In genomic region chr20:45971675-45972499, GRCh38 we compare ENCODE assay signal across 1 cellular context.
TF ChIP-seq lines count a peak whose summit lies in the region.

ZNF335 (minus strand) TSS chr20:45972203; CDS start chr20:45971410, 793 bp downstream.

TF ChIP-seq in HepG2, 621 proteins besides CTCF, POLR2A, EP300 and RAD21 (continued from another document and continues in another):
- TF ChIP-seq NR2F6 (IDR thresholded peaks at IDR 0.05) (peak; percentile 74), NR2F6 (CRISPR knock-in tag; IDR thresholded peaks at IDR 0.05) (peak; percentile 64), PPARG (CRISPR knock-in tag; conservative IDR thresholded peaks at IDR 0.05) (peak; percentile 40; the same call in 1 of the 2 replicates), ZNF607 (CRISPR knock-in tag; IDR thresholded peaks at IDR 0.05; ENCODE audit: borderline replicate concordance) (peak; percentile 91), SUZ12 (IDR thresholded peaks at IDR 0.05; ENCODE audit: low read depth, low read length) (no peak), ZNF230 (CRISPR knock-in tag; IDR thresholded peaks at IDR 0.05) (no peak; the same call in 1 of the 2 replicates), TIGD3 (CRISPR knock-in tag; IDR thresholded peaks at IDR 0.05; ENCODE audit: borderline replicate concordance) (peak; percentile 84; the same call in 1 of the 2 replicates), SOX5 (CRISPR knock-in tag; IDR thresholded peaks at IDR 0.05; ENCODE audit: borderline replicate concordance) (peak; percentile 49; the same call in 1 of the 2 replicates), PAX8 (CRISPR knock-in tag; IDR thresholded peaks at IDR 0.05; ENCODE audit: borderline replicate concordance) (no peak; the same call in none of the 2 replicates), CREB1 (IDR thresholded peaks at IDR 0.05) (peak; percentile 100), CREB1 (CRISPR knock-in tag; IDR thresholded peaks at IDR 0.05) (peak; percentile 100), NFIC (IDR thresholded peaks at IDR 0.05; ENCODE audit: low read length) (peak; percentile 69), CREM (IDR thresholded peaks at IDR 0.05) (peak; percentile 100), CREM (CRISPR knock-in tag; IDR thresholded peaks at IDR 0.05) (peak; percentile 93), ERF (CRISPR knock-in tag; IDR thresholded peaks at IDR 0.05) (peak; percentile 81), RFX3 (CRISPR knock-in tag; IDR thresholded peaks at IDR 0.05) (no peak), ZNF331 (CRISPR knock-in tag; IDR thresholded peaks at IDR 0.05) (peak; percentile 38; the same call in 1 of the 2 replicates), ZNF777 (CRISPR knock-in tag; IDR thresholded peaks at IDR 0.05) (peak; percentile 89), PTBP1 (IDR thresholded peaks at IDR 0.05; ENCODE audit: low read depth, low read length, poor library complexity, severe bottlenecking) (peak; percentile 92), NFRKB (IDR thresholded peaks at IDR 0.05) (peak; percentile 88), ZSCAN22 (CRISPR knock-in tag; IDR thresholded peaks at IDR 0.05) (no peak), MXD4 (CRISPR knock-in tag; IDR thresholded peaks at IDR 0.05) (no peak; the same call in none of the 2 replicates), TFE3 (CRISPR knock-in tag; IDR thresholded peaks at IDR 0.05) (peak; percentile 39), ZNF781 (CRISPR knock-in tag; IDR thresholded peaks at IDR 0.05; ENCODE audit: borderline replicate concordance, not compliant biosample characterization) (peak; percentile 65), TGIF2 (CRISPR knock-in tag; IDR thresholded peaks at IDR 0.05) (peak; percentile 62; the same call in 1 of the 2 replicates), BRD4 (CRISPR knock-in tag; IDR thresholded peaks at IDR 0.05) (peak; percentile 85), ZNF577 (CRISPR knock-in tag; IDR thresholded peaks at IDR 0.05; ENCODE audit: borderline replicate concordance, low read depth) (peak; percentile 83; the same call in 1 of the 2 replicates), ZNF441 (CRISPR knock-in tag; IDR thresholded peaks at IDR 0.05; ENCODE audit: borderline replicate concordance) (0 out of 2 replicates have a peak, but pooled peaks have one; percentile 48), CHD2 (IDR thresholded peaks at IDR 0.05; ENCODE audit: low read depth, low read length) (peak; percentile 91), RFX1 (IDR thresholded peaks at IDR 0.05) (no peak), ELF1 (CRISPR knock-in tag; IDR thresholded peaks at IDR 0.05) (peak; percentile 60), IRX3 (CRISPR knock-in tag; IDR thresholded peaks at IDR 0.05; ENCODE audit: borderline replicate concordance, low read depth) (peak; percentile 82), ZNF629 (CRISPR knock-in tag; conservative IDR thresholded peaks at IDR 0.05) (peak; percentile 86), MAZ (IDR thresholded peaks at IDR 0.05; ENCODE audit: borderline replicate concordance, low read depth, low read length) (peak; percentile 94), MAZ (CRISPR knock-in tag; IDR thresholded peaks at IDR 0.05; ENCODE audit: low read depth) (peak; percentile 95), ZNF275 (CRISPR knock-in tag; IDR thresholded peaks at IDR 0.05; ENCODE audit: borderline replicate concordance) (peak; percentile 80), FOSL2 (CRISPR knock-in tag; IDR thresholded peaks at IDR 0.05) (peak; percentile 81), ZNF354B (CRISPR knock-in tag; IDR thresholded peaks at IDR 0.05) (peak; percentile 98)
- TF ChIP-seq, protein P1, sequence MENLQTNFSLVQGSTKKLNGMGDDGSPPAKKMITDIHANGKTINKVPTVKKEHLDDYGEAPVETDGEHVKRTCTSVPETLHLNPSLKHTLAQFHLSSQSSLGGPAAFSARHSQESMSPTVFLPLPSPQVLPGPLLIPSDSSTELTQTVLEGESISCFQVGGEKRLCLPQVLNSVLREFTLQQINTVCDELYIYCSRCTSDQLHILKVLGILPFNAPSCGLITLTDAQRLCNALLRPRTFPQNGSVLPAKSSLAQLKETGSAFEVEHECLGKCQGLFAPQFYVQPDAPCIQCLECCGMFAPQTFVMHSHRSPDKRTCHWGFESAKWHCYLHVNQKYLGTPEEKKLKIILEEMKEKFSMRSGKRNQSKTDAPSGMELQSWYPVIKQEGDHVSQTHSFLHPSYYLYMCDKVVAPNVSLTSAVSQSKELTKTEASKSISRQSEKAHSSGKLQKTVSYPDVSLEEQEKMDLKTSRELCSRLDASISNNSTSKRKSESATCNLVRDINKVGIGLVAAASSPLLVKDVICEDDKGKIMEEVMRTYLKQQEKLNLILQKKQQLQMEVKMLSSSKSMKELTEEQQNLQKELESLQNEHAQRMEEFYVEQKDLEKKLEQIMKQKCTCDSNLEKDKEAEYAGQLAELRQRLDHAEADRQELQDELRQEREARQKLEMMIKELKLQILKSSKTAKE (CRISPR knock-in tag; IDR thresholded peaks at IDR 0.05; ENCODE audit: borderline replicate concordance): peak; percentile 25; the same call in 1 of the 2 replicates
- TF ChIP-seq, protein P2, sequence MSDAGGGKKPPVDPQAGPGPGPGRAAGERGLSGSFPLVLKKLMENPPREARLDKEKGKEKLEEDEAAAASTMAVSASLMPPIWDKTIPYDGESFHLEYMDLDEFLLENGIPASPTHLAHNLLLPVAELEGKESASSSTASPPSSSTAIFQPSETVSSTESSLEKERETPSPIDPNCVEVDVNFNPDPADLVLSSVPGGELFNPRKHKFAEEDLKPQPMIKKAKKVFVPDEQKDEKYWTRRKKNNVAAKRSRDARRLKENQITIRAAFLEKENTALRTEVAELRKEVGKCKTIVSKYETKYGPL (CRISPR knock-in tag; IDR thresholded peaks at IDR 0.05): no peak; the same call in none of the 2 replicates
- TF ChIP-seq, protein P3, sequence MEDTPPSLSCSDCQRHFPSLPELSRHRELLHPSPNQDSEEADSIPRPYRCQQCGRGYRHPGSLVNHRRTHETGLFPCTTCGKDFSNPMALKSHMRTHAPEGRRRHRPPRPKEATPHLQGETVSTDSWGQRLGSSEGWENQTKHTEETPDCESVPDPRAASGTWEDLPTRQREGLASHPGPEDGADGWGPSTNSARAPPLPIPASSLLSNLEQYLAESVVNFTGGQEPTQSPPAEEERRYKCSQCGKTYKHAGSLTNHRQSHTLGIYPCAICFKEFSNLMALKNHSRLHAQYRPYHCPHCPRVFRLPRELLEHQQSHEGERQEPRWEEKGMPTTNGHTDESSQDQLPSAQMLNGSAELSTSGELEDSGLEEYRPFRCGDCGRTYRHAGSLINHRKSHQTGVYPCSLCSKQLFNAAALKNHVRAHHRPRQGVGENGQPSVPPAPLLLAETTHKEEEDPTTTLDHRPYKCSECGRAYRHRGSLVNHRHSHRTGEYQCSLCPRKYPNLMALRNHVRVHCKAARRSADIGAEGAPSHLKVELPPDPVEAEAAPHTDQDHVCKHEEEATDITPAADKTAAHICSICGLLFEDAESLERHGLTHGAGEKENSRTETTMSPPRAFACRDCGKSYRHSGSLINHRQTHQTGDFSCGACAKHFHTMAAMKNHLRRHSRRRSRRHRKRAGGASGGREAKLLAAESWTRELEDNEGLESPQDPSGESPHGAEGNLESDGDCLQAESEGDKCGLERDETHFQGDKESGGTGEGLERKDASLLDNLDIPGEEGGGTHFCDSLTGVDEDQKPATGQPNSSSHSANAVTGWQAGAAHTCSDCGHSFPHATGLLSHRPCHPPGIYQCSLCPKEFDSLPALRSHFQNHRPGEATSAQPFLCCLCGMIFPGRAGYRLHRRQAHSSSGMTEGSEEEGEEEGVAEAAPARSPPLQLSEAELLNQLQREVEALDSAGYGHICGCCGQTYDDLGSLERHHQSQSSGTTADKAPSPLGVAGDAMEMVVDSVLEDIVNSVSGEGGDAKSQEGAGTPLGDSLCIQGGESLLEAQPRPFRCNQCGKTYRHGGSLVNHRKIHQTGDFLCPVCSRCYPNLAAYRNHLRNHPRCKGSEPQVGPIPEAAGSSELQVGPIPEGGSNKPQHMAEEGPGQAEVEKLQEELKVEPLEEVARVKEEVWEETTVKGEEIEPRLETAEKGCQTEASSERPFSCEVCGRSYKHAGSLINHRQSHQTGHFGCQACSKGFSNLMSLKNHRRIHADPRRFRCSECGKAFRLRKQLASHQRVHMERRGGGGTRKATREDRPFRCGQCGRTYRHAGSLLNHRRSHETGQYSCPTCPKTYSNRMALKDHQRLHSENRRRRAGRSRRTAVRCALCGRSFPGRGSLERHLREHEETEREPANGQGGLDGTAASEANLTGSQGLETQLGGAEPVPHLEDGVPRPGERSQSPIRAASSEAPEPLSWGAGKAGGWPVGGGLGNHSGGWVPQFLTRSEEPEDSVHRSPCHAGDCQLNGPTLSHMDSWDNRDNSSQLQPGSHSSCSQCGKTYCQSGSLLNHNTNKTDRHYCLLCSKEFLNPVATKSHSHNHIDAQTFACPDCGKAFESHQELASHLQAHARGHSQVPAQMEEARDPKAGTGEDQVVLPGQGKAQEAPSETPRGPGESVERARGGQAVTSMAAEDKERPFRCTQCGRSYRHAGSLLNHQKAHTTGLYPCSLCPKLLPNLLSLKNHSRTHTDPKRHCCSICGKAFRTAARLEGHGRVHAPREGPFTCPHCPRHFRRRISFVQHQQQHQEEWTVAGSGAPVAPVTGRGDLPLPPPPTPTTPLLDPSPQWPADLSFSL (CRISPR knock-in tag; IDR thresholded peaks at IDR 0.05): no peak; the same call in 1 of the 2 replicates
- TF ChIP-seq, protein P4, sequence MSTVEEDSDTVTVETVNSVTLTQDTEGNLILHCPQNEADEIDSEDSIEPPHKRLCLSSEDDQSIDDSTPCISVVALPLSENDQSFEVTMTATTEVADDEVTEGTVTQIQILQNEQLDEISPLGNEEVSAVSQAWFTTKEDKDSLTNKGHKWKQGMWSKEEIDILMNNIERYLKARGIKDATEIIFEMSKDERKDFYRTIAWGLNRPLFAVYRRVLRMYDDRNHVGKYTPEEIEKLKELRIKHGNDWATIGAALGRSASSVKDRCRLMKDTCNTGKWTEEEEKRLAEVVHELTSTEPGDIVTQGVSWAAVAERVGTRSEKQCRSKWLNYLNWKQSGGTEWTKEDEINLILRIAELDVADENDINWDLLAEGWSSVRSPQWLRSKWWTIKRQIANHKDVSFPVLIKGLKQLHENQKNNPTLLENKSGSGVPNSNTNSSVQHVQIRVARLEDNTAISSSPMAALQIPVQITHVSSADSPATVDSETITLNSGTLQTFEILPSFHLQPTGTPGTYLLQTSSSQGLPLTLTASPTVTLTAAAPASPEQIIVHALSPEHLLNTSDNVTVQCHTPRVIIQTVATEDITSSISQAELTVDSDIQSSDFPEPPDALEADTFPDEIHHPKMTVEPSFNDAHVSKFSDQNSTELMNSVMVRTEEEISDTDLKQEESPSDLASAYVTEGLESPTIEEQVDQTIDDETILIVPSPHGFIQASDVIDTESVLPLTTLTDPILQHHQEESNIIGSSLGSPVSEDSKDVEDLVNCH (CRISPR knock-in tag; IDR thresholded peaks at IDR 0.05): no peak
- TF ChIP-seq, protein P5, sequence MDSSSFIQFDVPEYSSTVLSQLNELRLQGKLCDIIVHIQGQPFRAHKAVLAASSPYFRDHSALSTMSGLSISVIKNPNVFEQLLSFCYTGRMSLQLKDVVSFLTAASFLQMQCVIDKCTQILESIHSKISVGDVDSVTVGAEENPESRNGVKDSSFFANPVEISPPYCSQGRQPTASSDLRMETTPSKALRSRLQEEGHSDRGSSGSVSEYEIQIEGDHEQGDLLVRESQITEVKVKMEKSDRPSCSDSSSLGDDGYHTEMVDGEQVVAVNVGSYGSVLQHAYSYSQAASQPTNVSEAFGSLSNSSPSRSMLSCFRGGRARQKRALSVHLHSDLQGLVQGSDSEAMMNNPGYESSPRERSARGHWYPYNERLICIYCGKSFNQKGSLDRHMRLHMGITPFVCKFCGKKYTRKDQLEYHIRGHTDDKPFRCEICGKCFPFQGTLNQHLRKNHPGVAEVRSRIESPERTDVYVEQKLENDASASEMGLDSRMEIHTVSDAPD (CRISPR knock-in tag; IDR thresholded peaks at IDR 0.05): 0 out of 2 replicates have a peak, but pooled peaks have one; percentile 53
